In genomic region chr20:407097-407952, GRCh38 we compare ENCODE assay signal across 8 cellular contexts. TPM values are rescaled to one million over a fixed set of nuclear protein-coding genes. Genes with fewer than 3 reads are reported as not detected.
A peak's percentile ranks its signal among the peaks of the same experiment; 100 is the strongest.
DNase-seq lines count a peak whose midpoint lies in the region; ATAC-seq and TF ChIP-seq lines count a peak whose summit lies in the region.

No MANE protein-coding gene starts in this region.

- POLR2A ChIA-PET in CD8-positive, alpha-beta T cell (lab: Charles Lee) = interaction anchor here (1.0 to 1.3 kb wide), 6 partner anchors 8 to 71 kb away, joined by 3 to 6 read pairs (median 3); partner anchors contain the start of gene TBC1D20

- intact Hi-C loops in CD8-positive, alpha-beta T cell (cut with DNase I, micrococcal nuclease) = loop anchor here (1.0 to 10.0 kb wide), 7 partner anchors 26 to 710 kb away; partner anchors contain the start of genes PSMF1 (in 2 of the 2) and TBC1D20 (in 1 of the 2)

- H3K27me3 ChIP-seq in CD8-positive, alpha-beta T cell (ENCODE audit: insufficient read depth, low read length) = no peaks in the 10 kb centered on the region

- peak overlapping the region; percentile 41 for H3K27ac ChIP-seq in CD8-positive, alpha-beta T cell (ENCODE audit: low read depth, low read length)

- peaks cover 25% of the 10 kb centered on the region for H3K36me3 Mint-ChIP-seq in CD8-positive, alpha-beta T cell

- no peaks in the 10 kb centered on the region for H3K9me3 ChIP-seq in CD8-positive, alpha-beta T cell (ENCODE audit: low read length)

- no peaks in the 10 kb centered on the region for H3K36me3 ChIP-seq in CD8-positive, alpha-beta T cell (ENCODE audit: insufficient read depth, low read length)

- TF ChIP-seq CTCF in CD8-positive, alpha-beta T cell (IDR thresholded peaks at IDR 0.05) = peak; percentile 45
- TF ChIP-seq CTCF in epithelial cell of esophagus (IDR thresholded peaks at IDR 0.05; ENCODE audit: insufficient read depth, low read depth, low read length, missing control alignments) = peak; percentile 16

- H3K27ac Mint-ChIP-seq in CD8-positive, alpha-beta T cell = peak overlapping the region; percentile 95

- peak in 5 of 7 experiments; percentile 48 to 68 (median 62) for DNase-seq in CD8-positive, alpha-beta T cell
- DNase-seq in NCI-H524 treated with DMSO at 0.1 percent for 48 hours (lab: John Stamatoyannopoulos, UW) (peak; percentile 50), epithelial cell of esophagus (ENCODE audit: low read depth) (peak; percentile 80), middle frontal gyrus (ENCODE audit: extremely low spot score, low spot score) (peak; percentile 8)
- peak; percentile 83 for DNase-seq in activated CD8-positive, alpha-beta memory T cell treated with anti-CD3 and anti-CD28 coated beads for 24 hours
- peak; percentile 53 to 54 for DNase-seq in stimulated activated CD8-positive, alpha-beta memory T cell treated with anti-CD3 and anti-CD28 coated beads, Interleukin-2, amount 100 ng/mL, for 48 hours (ENCODE audit: low read depth in 2 of 2)

- no peaks in the 10 kb centered on the region for H3K27me3 Mint-ChIP-seq in CD8-positive, alpha-beta T cell (ENCODE audit: low read depth)

- ATAC-seq in CD8-positive, alpha-beta T cell = peak; percentile 71
- ATAC-seq in GM19324 (IDR thresholded peaks at IDR 0.05; ENCODE audit: low FRiP score, unreplicated experiment) (peak; percentile 68), HG03442 (IDR thresholded peaks at IDR 0.05; ENCODE audit: unreplicated experiment) (peak; percentile 67)

- peaks cover 34% of the 10 kb centered on the region for H3K4me1 ChIP-seq in CD8-positive, alpha-beta T cell (ENCODE audit: insufficient read depth, low read length)

- H3K4me3 Mint-ChIP-seq in CD8-positive, alpha-beta T cell = peak overlapping the region; percentile 91

- no peaks in the 10 kb centered on the region for H3K9me3 Mint-ChIP-seq in CD8-positive, alpha-beta T cell

- H3K4me1 Mint-ChIP-seq in CD8-positive, alpha-beta T cell (ENCODE audit: low read depth) = peaks cover 47% of the 10 kb centered on the region

- CTCF ChIA-PET in CD8-positive, alpha-beta T cell (lab: Charles Lee) = interaction anchor here (0.6 to 1.7 kb wide), 9 partner anchors 9 to 136 kb away, joined by 3 to 6 read pairs (median 4); partner anchors contain the start of genes CSNK2A1 and TBC1D20

- peak overlapping the region; percentile 71 for H3K4me3 ChIP-seq in CD8-positive, alpha-beta T cell (ENCODE audit: low read depth, low read length)
- H3K4me3 ChIP-seq in epithelial cell of esophagus (ENCODE audit: low read length) = peak overlapping the region; percentile 47

RNA-seq across cellular contexts. Expression of gene RBCK1, which starts 0.8 kb away (rescaled TPM):
- 10 to 100 TPM; 46.2 to 51.7 TPM for total RNA-seq in CD8-positive, alpha-beta T cell

RNA-seq across cellular contexts. Expression of gene TRIB3, which starts 26.8 kb away (rescaled TPM):
- 1 to 10 TPM; 2.5 to 2.7 TPM for total RNA-seq in CD8-positive, alpha-beta T cell

RNA-seq across cellular contexts. Expression of gene TBC1D20, which starts 55.0 kb away (rescaled TPM):
- 10 to 100 TPM; 18.5 to 20.3 TPM for total RNA-seq in CD8-positive, alpha-beta T cell

Comparison
In these comparisons a context has a peak if more than half of its experiments do, and no peak if none do; other contexts are left out.
1. Peak in every context shown above with its lines: DNase-seq, ATAC-seq, H3K4me3 ChIP-seq and H3K27ac ChIP-seq.
2. DNase-seq: peak in every context shown above with its lines; median percentile 83 in activated CD8-positive, alpha-beta memory T cell treated with anti-CD3 and anti-CD28 coated beads for 24 hours; 80 in epithelial cell of esophagus; 62 in CD8-positive, alpha-beta T cell; 54 in stimulated activated CD8-positive, alpha-beta memory T cell treated with anti-CD3 and anti-CD28 coated beads, Interleukin-2, amount 100 ng/mL, for 48 hours; 50 in NCI-H524 treated with DMSO at 0.1 percent for 48 hours; 8 in middle frontal gyrus.